ENCODE assay signal across 15 cellular contexts in the genomic region with DNA sequence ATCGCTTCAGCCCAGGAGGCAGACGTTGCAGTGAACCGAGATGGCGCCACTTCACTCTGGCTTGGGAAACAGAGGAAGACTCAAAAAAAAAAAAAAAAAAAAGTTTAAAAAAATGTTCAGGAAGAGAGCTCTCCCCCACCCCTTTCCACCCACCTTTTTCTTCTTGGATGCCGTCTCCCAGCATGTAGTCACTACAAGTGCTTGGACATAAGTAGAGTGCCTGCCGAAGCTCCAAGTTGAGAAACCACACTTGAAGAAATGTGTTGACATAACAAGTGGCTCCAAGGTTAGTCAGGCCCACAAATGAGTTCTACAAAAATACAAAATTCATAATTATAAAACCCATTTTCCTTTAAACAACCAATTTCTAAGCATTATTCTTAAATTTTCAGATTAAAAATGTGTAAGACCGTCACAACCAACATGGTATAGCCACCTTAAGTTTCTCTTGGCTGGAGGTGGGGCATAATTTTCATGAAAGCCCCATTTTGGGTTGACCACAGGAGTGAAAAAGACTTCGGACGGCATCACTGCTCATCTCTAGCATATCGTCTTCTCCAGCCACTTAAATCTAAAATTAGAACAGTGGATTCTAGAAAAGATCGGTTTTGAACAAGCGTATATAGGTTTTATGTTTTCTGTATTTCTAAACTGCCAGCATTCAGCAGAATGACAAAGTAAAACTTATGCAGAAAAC. TPM values are rescaled to one million over a fixed set of nuclear protein-coding genes. Genes with fewer than 3 reads are reported as not detected.
DNase-seq lines count a peak whose midpoint lies in the region; ATAC-seq and TF ChIP-seq lines count a peak whose summit lies in the region.
"Had no signal": no experiment of that assay in that cellular context is flagged by ENCODE, and none has a peak within 500 bp of the region (broad histone marks: within the 10 kb centered on the region; RNA-seq: fewer than 3 reads in every experiment).

No MANE protein-coding gene starts in this region.

- peaks cover 46% of the 10 kb centered on the region for H3K79me2 ChIP-seq in PC-3 (ENCODE audit: low read length)

- POLR2A ChIA-PET in PC-3 (lab: Charles Lee; ENCODE audit: unreplicated experiment): no interaction called here

- H3K9me3 ChIP-seq in CD4-positive, CD25-positive, alpha-beta regulatory T cell (ENCODE audit: control insufficient read depth in 2 of 2, low read length in 2 of 2): no peaks in the 10 kb centered on the region
- H3K9me3 ChIP-seq in PC-3 (ENCODE audit: low read length) (no peaks in the 10 kb centered on the region), left lung (no peaks in the 10 kb centered on the region)
- H3K9me3 ChIP-seq: HAP-1 had no signal

- H3K4me1 Mint-ChIP-seq in CD4-positive, CD25-positive, alpha-beta regulatory T cell: peaks cover 15 to 39% (median 29%) of the 10 kb centered on the region in 4 donors

- peaks cover 7% of the 10 kb centered on the region for H3K36me3 Mint-ChIP-seq in CD4-positive, CD25-positive, alpha-beta regulatory T cell

- no peaks in the 10 kb centered on the region for H3K4me1 ChIP-seq in CD4-positive, CD25-positive, alpha-beta regulatory T cell (ENCODE audit: control insufficient read depth, insufficient read depth, low read length, poor library complexity, severe bottlenecking)
- H3K4me1 ChIP-seq in PC-3 (ENCODE audit: insufficient read depth, low read length): no peaks in the 10 kb centered on the region
- H3K4me1 ChIP-seq in left lung: peaks cover 0 to 35% of the 10 kb centered on the region in 2 donors

- peak overlapping the region; percentile 2 for H3K27ac ChIP-seq in CD4-positive, CD25-positive, alpha-beta regulatory T cell (ENCODE audit: insufficient read depth, low read length, poor library complexity, severe bottlenecking)
- no peak overlapping the region for H3K27ac ChIP-seq in PC-3 (ENCODE audit: low read length)
- H3K27ac ChIP-seq in left lung: peak overlapping the region in 1 of 2 donors; percentile 34

- CTCF ChIA-PET in PC-3 (lab: Charles Lee): no interaction called here

- H3K9ac ChIP-seq in PC-3 (ENCODE audit: low read length): no peak overlapping the region

- H3K4me2 ChIP-seq in PC-3 (ENCODE audit: low read length): no peak overlapping the region

- peaks cover 49% of the 10 kb centered on the region for H3K36me3 ChIP-seq in CD4-positive, CD25-positive, alpha-beta regulatory T cell (ENCODE audit: control insufficient read depth, insufficient read depth, low read length)
- H3K36me3 ChIP-seq in PC-3 (ENCODE audit: low read depth, low read length) (peaks cover 39% of the 10 kb centered on the region), left lung (peaks cover 0 to 49% of the 10 kb centered on the region in 2 donors)

- TF ChIP-seq CTCF in PC-3 (conservative IDR thresholded peaks at IDR 0.05; ENCODE audit: low read depth, low read length) (no peak), left lung (IDR thresholded peaks at IDR 0.05) (no peak)

- H3K27me3 ChIP-seq in CD4-positive, CD25-positive, alpha-beta regulatory T cell (ENCODE audit: control insufficient read depth, insufficient read depth, low read length): no peaks in the 10 kb centered on the region
- H3K27me3 ChIP-seq in PC-3 (ENCODE audit: low read length) (no peaks in the 10 kb centered on the region), left lung (no peaks in the 10 kb centered on the region)

- H3K27ac Mint-ChIP-seq in CD4-positive, CD25-positive, alpha-beta regulatory T cell: no peak overlapping the region
- H3K27ac Mint-ChIP-seq: B cell had no signal

- H3K4me3 ChIP-seq in CD4-positive, CD25-positive, alpha-beta regulatory T cell (ENCODE audit: low read depth, low read length): no peak overlapping the region
- no peak overlapping the region for H3K4me3 ChIP-seq in PC-3 (ENCODE audit: low read length)
- no peak overlapping the region for H3K4me3 ChIP-seq in left lung
- H3K4me3 ChIP-seq: HAP-1 had no signal

- H4K20me1 ChIP-seq in PC-3 (ENCODE audit: low read length): 0 out of 2 replicates have a peak, but pooled peaks cover 4% of the 10 kb centered on the region

- no peak overlapping the region for H3K4me3 Mint-ChIP-seq in CD4-positive, CD25-positive, alpha-beta regulatory T cell
- H3K4me3 Mint-ChIP-seq: B cell; CD4-positive, alpha-beta memory T cell had no signal

- no peaks in the 10 kb centered on the region for H3K27me3 Mint-ChIP-seq in CD4-positive, CD25-positive, alpha-beta regulatory T cell
- H3K27me3 Mint-ChIP-seq: B cell; CD4-positive, alpha-beta memory T cell had no signal

- no peak overlapping the region for H2AFZ ChIP-seq in PC-3 (ENCODE audit: low read length)

- no peaks in the 10 kb centered on the region for H3K9me2 ChIP-seq in PC-3 (replicated peaks; ENCODE audit: low read length)

- BruUV-seq in PC-3 (replicated peaks; lab: Mats Ljungman, UMichigan): TSS peak; percentile 14

- DNase-seq in CD4-positive, CD25-positive, alpha-beta regulatory T cell: no peak
- peak; percentile 47 for DNase-seq in DMS79 (lab: John Stamatoyannopoulos, UW)
- no peak for DNase-seq in PC-3
- DNase-seq in left lung: peak in 1 of 2 donors; percentile 43
- DNase-seq in stimulated activated CD4-positive, alpha-beta T cell treated with anti-CD3 and anti-CD28 coated beads, Interleukin-4, amount 100 ng/mL, for 4 hours: no peak
- no peak for DNase-seq in SHP77 (lab: John Stamatoyannopoulos, UW)
- DNase-seq in amniotic stem cell (lab: John Stamatoyannopoulos, UW): no peak
- DNase-seq: C1 segment of cervical spinal cord; CD4-positive, alpha-beta memory T cell; COR-L47; EL; IMR-90; KBM-7 had no signal

- H3K9me3 Mint-ChIP-seq in CD4-positive, CD25-positive, alpha-beta regulatory T cell: no peaks in the 10 kb centered on the region
- H3K9me3 Mint-ChIP-seq: CD4-positive, alpha-beta memory T cell had no signal

- intact Hi-C loops in PC-3 (cut with micrococcal nuclease): no loop called here
- intact Hi-C loops in left lung (cut with DNase I): no loop called here

- H3F3A ChIP-seq in PC-3 (ENCODE audit: low read length, unreplicated experiment): no peaks in the 10 kb centered on the region

- no peak for ATAC-seq in CD4-positive, CD25-positive, alpha-beta regulatory T cell (ENCODE audit: low read depth in 2 of 2)
- ATAC-seq in PC-3 (no peak), left lung (peak; percentile 89)

RNA-seq across cellular contexts. Expression of a gene that starts 26.4 kb away (rescaled TPM):
- 126 TPM for total RNA-seq in CD4-positive, CD25-positive, alpha-beta regulatory T cell
- 10 to 100 TPM; 31.3 to 52.9 (median 36.6) TPM for polyA plus RNA-seq in CD4-positive, CD25-positive, alpha-beta regulatory T cell
- 33.3 and 34.2 TPM in 2 replicates for total RNA-seq in PC-3 (2014; rRNA removed)
- 10 to 100 TPM; 57.9 to 58.0 TPM for total RNA-seq in left lung

RNA-seq across cellular contexts. Expression of a gene that starts 55.5 kb away (rescaled TPM):
- total RNA-seq in CD4-positive, CD25-positive, alpha-beta regulatory T cell: 0.27 TPM
- polyA plus RNA-seq in CD4-positive, CD25-positive, alpha-beta regulatory T cell: not detected
- not detected in 2 replicates for total RNA-seq in PC-3 (2014; rRNA removed)
- under 1 TPM; 0.10 to 0.26 TPM for total RNA-seq in left lung
- total RNA-seq: CD4-positive, alpha-beta memory T cell; IMR-90 had no signal
- polyA plus RNA-seq: CD4-positive, alpha-beta memory T cell had no signal
